In the genomic region with DNA sequence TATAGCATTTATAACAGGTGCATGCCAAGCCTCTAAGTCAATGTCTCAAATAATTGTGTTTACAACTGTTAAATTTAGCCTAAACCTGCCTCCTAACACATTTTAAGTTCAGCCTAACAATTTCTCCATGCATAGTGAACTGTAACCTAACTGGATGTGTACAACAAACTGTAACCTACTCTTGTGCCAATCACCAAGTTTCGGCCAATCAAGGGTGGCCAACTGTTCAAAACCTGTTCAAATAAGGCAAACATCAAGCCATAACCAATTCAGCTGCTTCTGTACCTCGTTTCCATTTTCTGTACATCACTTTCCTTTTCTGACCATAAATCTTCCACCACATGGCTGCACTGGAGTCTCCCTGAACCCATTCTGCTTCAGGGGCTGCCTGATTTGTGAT, we compare ENCODE assay signal across 20 cellular contexts. TPM values are rescaled to one million over a fixed set of nuclear protein-coding genes. Genes with fewer than 3 reads are reported as not detected.
DNase-seq lines count a peak whose midpoint lies in the region; ATAC-seq and FAIRE-seq lines count a peak whose summit lies in the region.
"Had no signal": no experiment of that assay in that cellular context is flagged by ENCODE, and none has a peak within 500 bp of the region (broad histone marks: within the 10 kb centered on the region; RNA-seq: fewer than 3 reads in every experiment).

No MANE protein-coding gene starts in this region.

- peaks cover 36 to 77% (median 58%) of the 10 kb centered on the region in 4 donors for H3K4me1 Mint-ChIP-seq in CD4-positive, CD25-positive, alpha-beta regulatory T cell
- peaks cover 55% of the 10 kb centered on the region for H3K4me1 Mint-ChIP-seq in activated naive CD8-positive, alpha-beta T cell treated with anti-CD3 and anti-CD28 coated beads for 36 hours
- peaks cover 31 to 60% (median 58%) of the 10 kb centered on the region in 3 donors for H3K4me1 Mint-ChIP-seq in naive B cell

- no peak overlapping the region for H3K4me3 ChIP-seq in CD4-positive, CD25-positive, alpha-beta regulatory T cell (ENCODE audit: low read depth, low read length)
- no peak overlapping the region for H3K4me3 ChIP-seq in trophoblast cell (ENCODE audit: low read depth, low read length)
- H3K4me3 ChIP-seq: dorsolateral prefrontal cortex, esophagus muscularis mucosa, lung had no signal

- no peak overlapping the region for H2BK120ac ChIP-seq in trophoblast cell (ENCODE audit: insufficient read depth, low read length, poor library complexity)

- no peak overlapping the region for H2AFZ ChIP-seq in trophoblast cell (ENCODE audit: insufficient read depth, low read length, poor library complexity)

- no peaks in the 10 kb centered on the region for H3K27me3 Mint-ChIP-seq in CD4-positive, CD25-positive, alpha-beta regulatory T cell
- H3K27me3 Mint-ChIP-seq in activated naive CD8-positive, alpha-beta T cell treated with anti-CD3 and anti-CD28 coated beads for 36 hours, result no peaks in the 10 kb centered on the region
- no peaks in the 10 kb centered on the region for H3K27me3 Mint-ChIP-seq in naive B cell
- H3K27me3 Mint-ChIP-seq: brain had no signal

- no peaks in the 10 kb centered on the region for H3K79me1 ChIP-seq in trophoblast cell (ENCODE audit: low read length)

- H2BK5ac ChIP-seq in trophoblast cell (ENCODE audit: low read depth, low read length, poor library complexity), result no peak overlapping the region

- no peak overlapping the region for H3K4ac ChIP-seq in trophoblast cell (ENCODE audit: low read depth, low read length)

- H3K14ac ChIP-seq in trophoblast cell (ENCODE audit: low read length), result no peak overlapping the region

- DNase-seq in CD4-positive, CD25-positive, alpha-beta regulatory T cell, result no peak
- DNase-seq in GM19239 (ENCODE audit: insufficient read length, low spot score), result no peak
- DNase-seq in activated naive CD8-positive, alpha-beta T cell treated with anti-CD3 and anti-CD28 coated beads for 36 hours, result no peak
- DNase-seq in naive B cell, result no peak
- no peak for DNase-seq in trophoblast cell
- DNase-seq in NCI-H2196 treated with DMSO at 0.1 percent for 48 hours (lab: John Stamatoyannopoulos, UW; ENCODE audit: unreplicated experiment), result no peak
- DNase-seq in activated CD8-positive, alpha-beta memory T cell treated with anti-CD3 and anti-CD28 coated beads, Interleukin-2, amount 50 U/mL, for 4 hours, result no peak
- DNase-seq: activated naive CD4-positive, alpha-beta T cell treated with anti-CD3 and anti-CD28 coated beads, Interleukin-2, amount 50 U/mL, for 16 hours; dorsolateral prefrontal cortex; IMR-90; MV-4-11; NCI-H187; NK-92 treated with Interleukin-12 subunit alpha and Interleukin-12 subunit beta, amount 100 ng/mL, for 24 hours; posterior cingulate gyrus; substantia nigra had no signal

- H3K27ac ChIP-seq in CD4-positive, CD25-positive, alpha-beta regulatory T cell (ENCODE audit: insufficient read depth, low read length, poor library complexity, severe bottlenecking), result peak overlapping the region; percentile 21
- no peak overlapping the region for H3K27ac ChIP-seq in trophoblast cell (ENCODE audit: low read depth, low read length)

- no peak overlapping the region for H3K9ac ChIP-seq in trophoblast cell (ENCODE audit: low read length)

- no peaks in the 10 kb centered on the region for H3K9me3 ChIP-seq in CD4-positive, CD25-positive, alpha-beta regulatory T cell (ENCODE audit: control insufficient read depth in 2 of 2, low read length in 2 of 2)
- H3K9me3 ChIP-seq in trophoblast cell (ENCODE audit: insufficient read depth, low read depth, low read length), result no peaks in the 10 kb centered on the region
- H3K9me3 ChIP-seq: esophagus muscularis mucosa had no signal

- peaks cover 3% of the 10 kb centered on the region for H3K36me3 ChIP-seq in CD4-positive, CD25-positive, alpha-beta regulatory T cell (ENCODE audit: control insufficient read depth, insufficient read depth, low read length)
- H3K36me3 ChIP-seq in trophoblast cell (ENCODE audit: control insufficient read depth in 1 of 2, insufficient read depth in 2 of 2, low read length in 2 of 2), result peaks cover 5 to 9% of the 10 kb centered on the region in 2 experiments

- no peak overlapping the region for H2AK5ac ChIP-seq in trophoblast cell (ENCODE audit: low read length)

- H3K18ac ChIP-seq in trophoblast cell (ENCODE audit: low read length), result no peak overlapping the region

- H3K27ac Mint-ChIP-seq in CD4-positive, CD25-positive, alpha-beta regulatory T cell, result peak overlapping the region; percentile 21 to 80 (median 79)
- peak overlapping the region; percentile 59 for H3K27ac Mint-ChIP-seq in activated naive CD8-positive, alpha-beta T cell treated with anti-CD3 and anti-CD28 coated beads for 36 hours
- peak overlapping the region in 4 of 6 donors; percentile 47 to 95 (median 61) for H3K27ac Mint-ChIP-seq in naive B cell
- H3K27ac Mint-ChIP-seq: brain had no signal

- no peak overlapping the region for H2BK12ac ChIP-seq in trophoblast cell (ENCODE audit: low read length)

- H4K91ac ChIP-seq in trophoblast cell (ENCODE audit: low read depth, low read length), result no peak overlapping the region

- no peak overlapping the region for H4K8ac ChIP-seq in trophoblast cell (ENCODE audit: low read depth, low read length)

- no peaks in the 10 kb centered on the region for H3K27me3 ChIP-seq in CD4-positive, CD25-positive, alpha-beta regulatory T cell (ENCODE audit: control insufficient read depth, insufficient read depth, low read length)
- H3K27me3 ChIP-seq in trophoblast cell (ENCODE audit: insufficient read depth, low read length), result no peaks in the 10 kb centered on the region
- H3K27me3 ChIP-seq: dorsolateral prefrontal cortex, esophagus muscularis mucosa had no signal

- peak; percentile 61 for FAIRE-seq in GM19239 (lab: Jason Lieb, UNC)
- FAIRE-seq: G401.6 had no signal

- peaks cover 24% of the 10 kb centered on the region for H3K4me1 ChIP-seq in CD4-positive, CD25-positive, alpha-beta regulatory T cell (ENCODE audit: control insufficient read depth, insufficient read depth, low read length, poor library complexity, severe bottlenecking)
- H3K4me1 ChIP-seq in trophoblast cell (ENCODE audit: control insufficient read depth in 1 of 2, insufficient read depth in 2 of 2, low read length in 2 of 2), result no peaks in the 10 kb centered on the region

- peaks cover 2% of the 10 kb centered on the region for H3K79me2 ChIP-seq in trophoblast cell (ENCODE audit: control insufficient read depth, insufficient read depth, low read length, poor library complexity)

- H3K4me3 Mint-ChIP-seq in CD4-positive, CD25-positive, alpha-beta regulatory T cell, result peak overlapping the region in 3 of 4 donors; percentile 19 to 38 (median 23)
- no peak overlapping the region for H3K4me3 Mint-ChIP-seq in activated naive CD8-positive, alpha-beta T cell treated with anti-CD3 and anti-CD28 coated beads for 36 hours
- peak overlapping the region in 4 of 8 donors; percentile 10 to 77 (median 37) for H3K4me3 Mint-ChIP-seq in naive B cell
- H3K4me3 Mint-ChIP-seq: brain had no signal

- no peak overlapping the region for H4K12ac ChIP-seq in trophoblast cell (ENCODE audit: low read depth, low read length)

- no peaks in the 10 kb centered on the region for H3K9me3 Mint-ChIP-seq in CD4-positive, CD25-positive, alpha-beta regulatory T cell
- H3K9me3 Mint-ChIP-seq in activated naive CD8-positive, alpha-beta T cell treated with anti-CD3 and anti-CD28 coated beads for 36 hours, result no peaks in the 10 kb centered on the region
- H3K9me3 Mint-ChIP-seq in naive B cell, result no peaks in the 10 kb centered on the region
- H3K9me3 Mint-ChIP-seq: brain had no signal

- WGBS in trophoblast cell (ENCODE audit: extremely low coverage, insufficient coverage, insufficient read length), result no CpG with 5 or more reads among the region's 2 CpGs

- no peak overlapping the region for H3K23ac ChIP-seq in trophoblast cell (ENCODE audit: low read length)

- no peak for ATAC-seq in CD4-positive, CD25-positive, alpha-beta regulatory T cell (ENCODE audit: low read depth in 2 of 2)
- ATAC-seq in naive B cell (ENCODE audit: low read depth in 2 of 2) (no peak), HG02884 (IDR thresholded peaks at IDR 0.05; ENCODE audit: unreplicated experiment) (no peak)

- no peak overlapping the region for H3K4me2 ChIP-seq in trophoblast cell (ENCODE audit: low read length)

- H3K36me3 Mint-ChIP-seq in CD4-positive, CD25-positive, alpha-beta regulatory T cell, result peaks cover 13% of the 10 kb centered on the region
- H3K36me3 Mint-ChIP-seq in activated naive CD8-positive, alpha-beta T cell treated with anti-CD3 and anti-CD28 coated beads for 36 hours, result peaks cover 21% of the 10 kb centered on the region
- peaks cover 0 to 5% of the 10 kb centered on the region in 2 donors for H3K36me3 Mint-ChIP-seq in naive B cell

RNA-seq across cellular contexts. Expression of gene PIK3C2A, which starts 45.4 kb away (rescaled TPM):
- total RNA-seq in CD4-positive, CD25-positive, alpha-beta regulatory T cell, result 34.4 TPM
- 10 to 100 TPM in 1 of 4 donors, 1 to 10 TPM in 3; 5.6 to 10.3 (median 8.9) TPM for polyA plus RNA-seq in CD4-positive, CD25-positive, alpha-beta regulatory T cell
- 10 to 100 TPM; 27.8 to 28.5 TPM for total RNA-seq in activated naive CD8-positive, alpha-beta T cell treated with anti-CD3 and anti-CD28 coated beads for 36 hours
- 10 to 100 TPM in 5 of 6 donors, 1 to 10 TPM in 1; 6.0 to 14.2 (median 12.3) TPM for polyA plus RNA-seq in naive B cell (ENCODE audit: low read depth in 6 of 6)
- polyA plus RNA-seq in trophoblast cell (2013), result 145 and 149 TPM in 2 replicates
